ENCODE assay signal across 1 cellular context in the genomic region with DNA sequence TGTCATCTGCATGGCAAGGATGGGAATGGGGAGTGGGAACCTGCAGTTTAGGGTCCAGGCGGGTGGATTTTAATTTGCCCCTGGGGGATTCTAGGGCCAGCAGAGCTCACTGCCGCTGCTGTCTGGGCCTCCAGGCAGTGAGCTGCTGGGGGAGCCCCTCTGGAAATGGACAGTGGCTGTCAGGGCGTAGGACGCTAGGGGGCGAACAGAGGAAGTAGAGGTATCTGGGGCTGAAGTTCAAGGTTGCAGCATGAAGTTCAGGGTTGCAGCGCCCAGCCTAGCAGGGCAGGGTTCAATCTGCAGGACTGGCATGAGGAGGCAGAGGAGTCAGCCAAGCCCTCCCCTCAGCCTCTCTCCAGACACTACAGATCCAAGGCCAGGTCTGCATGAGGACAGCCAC.
TF ChIP-seq lines count a peak whose summit lies in the region.

No MANE protein-coding gene starts in this region.

TF ChIP-seq in IMR-90, 13 proteins besides CTCF, POLR2A, EP300 and RAD21 (continued from another document):
- TF ChIP-seq, protein P1, sequence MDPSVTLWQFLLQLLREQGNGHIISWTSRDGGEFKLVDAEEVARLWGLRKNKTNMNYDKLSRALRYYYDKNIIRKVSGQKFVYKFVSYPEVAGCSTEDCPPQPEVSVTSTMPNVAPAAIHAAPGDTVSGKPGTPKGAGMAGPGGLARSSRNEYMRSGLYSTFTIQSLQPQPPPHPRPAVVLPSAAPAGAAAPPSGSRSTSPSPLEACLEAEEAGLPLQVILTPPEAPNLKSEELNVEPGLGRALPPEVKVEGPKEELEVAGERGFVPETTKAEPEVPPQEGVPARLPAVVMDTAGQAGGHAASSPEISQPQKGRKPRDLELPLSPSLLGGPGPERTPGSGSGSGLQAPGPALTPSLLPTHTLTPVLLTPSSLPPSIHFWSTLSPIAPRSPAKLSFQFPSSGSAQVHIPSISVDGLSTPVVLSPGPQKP (IDR thresholded peaks at IDR 0.05; ENCODE audit: borderline replicate concordance, low read depth, low read length) = no peak
- TF ChIP-seq NFE2L2 (IDR thresholded peaks at IDR 0.05; ENCODE audit: low read depth, low read length) (no peak), RFX5 (IDR thresholded peaks at IDR 0.05; ENCODE audit: low read depth, low read length) (no peak), MAFK (IDR thresholded peaks at IDR 0.05; ENCODE audit: low read depth, low read length) (no peak), BHLHE40 (IDR thresholded peaks at IDR 0.05; ENCODE audit: low read depth, low read length) (no peak), CEBPB (IDR thresholded peaks at IDR 0.05; ENCODE audit: low read depth, low read length) (no peak), SMC3 (IDR thresholded peaks at IDR 0.05; ENCODE audit: low read depth, low read length) (no peak), MAZ (IDR thresholded peaks at IDR 0.05; ENCODE audit: borderline replicate concordance, low read depth, low read length) (no peak), FOS (IDR thresholded peaks at IDR 0.05; ENCODE audit: low read depth, low read length) (no peak), CHD1 (IDR thresholded peaks at IDR 0.05; ENCODE audit: low read depth, low read length) (no peak)
